In genomic region chr18:48819781-48820482, GRCh38 we compare ENCODE assay signal across 16 cellular contexts.
DNase-seq lines count a peak whose midpoint lies in the region; ATAC-seq and TF ChIP-seq lines count a peak whose summit lies in the region.
"Had no signal": no experiment of that assay in that cellular context is flagged by ENCODE, and none has a peak within 500 bp of the region (broad histone marks: within the 10 kb centered on the region; RNA-seq: fewer than 3 reads in every experiment).

No MANE protein-coding gene starts in this region.

- H3K36me3 ChIP-seq in HEK293 (ENCODE audit: control insufficient read depth in 2 of 2, insufficient read depth in 1 of 2, low read length in 2 of 2), result no peaks in the 10 kb centered on the region; a peak in 1 of 3 replicates

- peaks cover 44% of the 10 kb centered on the region for H3K36me3 Mint-ChIP-seq in stimulated activated effector memory CD8-positive, alpha-beta T cell treated with anti-CD3 and anti-CD28 coated beads, Interleukin-12 subunit alpha, Interleukin-12 subunit beta, amount 100 ng/mL, for 72 hours
- H3K36me3 Mint-ChIP-seq: CD4-positive, CD25-positive, alpha-beta regulatory T cell had no signal

- H3K4me1 ChIP-seq in HEK293 (ENCODE audit: control insufficient read depth, insufficient read depth, low read length), result no peaks in the 10 kb centered on the region

- intact Hi-C loops in left cardiac atrium (cut with DNase I), result no loop called here

- POLR2A ChIA-PET in HEK293 (lab: Yijun Ruan, JAX), result interaction anchor here (1.3 kb wide), 1 partner anchor 8 kb away, joined by 5 read pairs; no protein-coding TSS in a partner anchor

- peak overlapping the region; percentile 52 for H3K4me3 Mint-ChIP-seq in stimulated activated effector memory CD8-positive, alpha-beta T cell treated with anti-CD3 and anti-CD28 coated beads, Interleukin-12 subunit alpha, Interleukin-12 subunit beta, amount 100 ng/mL, for 72 hours
- H3K4me3 Mint-ChIP-seq: CD4-positive, CD25-positive, alpha-beta regulatory T cell; HFFc6 had no signal

- no peaks in the 10 kb centered on the region for H3K9me3 Mint-ChIP-seq in stimulated activated effector memory CD8-positive, alpha-beta T cell treated with anti-CD3 and anti-CD28 coated beads, Interleukin-12 subunit alpha, Interleukin-12 subunit beta, amount 100 ng/mL, for 72 hours

- no peak overlapping the region for H3K27ac ChIP-seq in HEK293 (ENCODE audit: extremely low read depth, low read depth, low read length)
- H3K27ac ChIP-seq: psoas muscle had no signal

- H3K27ac Mint-ChIP-seq in stimulated activated effector memory CD8-positive, alpha-beta T cell treated with anti-CD3 and anti-CD28 coated beads, Interleukin-12 subunit alpha, Interleukin-12 subunit beta, amount 100 ng/mL, for 72 hours, result peak overlapping the region; percentile 89
- H3K27ac Mint-ChIP-seq: HFFc6 had no signal

- no peak overlapping the region for H3K4me3 ChIP-seq in HEK293 (ENCODE audit: low read depth, low read length)
- H3K4me3 ChIP-seq: psoas muscle had no signal

- TF ChIP-seq CTCF in HEK293 (tag by site-specific recombination; IDR thresholded peaks at IDR 0.05), result no peak

- H3K4me1 Mint-ChIP-seq in stimulated activated effector memory CD8-positive, alpha-beta T cell treated with anti-CD3 and anti-CD28 coated beads, Interleukin-12 subunit alpha, Interleukin-12 subunit beta, amount 100 ng/mL, for 72 hours, result peaks cover 89% of the 10 kb centered on the region

- H3K9me3 ChIP-seq in HEK293 (ENCODE audit: control insufficient read depth, insufficient read depth, low read depth, low read length), result no peaks in the 10 kb centered on the region

- peak; percentile 6 for DNase-seq in activated CD8-positive, alpha-beta memory T cell treated with anti-CD3 and anti-CD28 coated beads, Interleukin-2, amount 50 U/mL, for 4 hours
- DNase-seq in left cardiac atrium (peak; percentile 8), NCI-H1092 (lab: John Stamatoyannopoulos, UW) (no peak)
- DNase-seq in stimulated activated effector memory CD8-positive, alpha-beta T cell treated with anti-CD3 and anti-CD28 coated beads, Interleukin-12 subunit alpha, Interleukin-12 subunit beta, amount 100 ng/mL, for 72 hours (ENCODE audit: low spot score in 2 of 2), result peak in 1 of 2 donors; percentile 48
- DNase-seq: amygdala; CD4-positive, CD25-positive, alpha-beta regulatory T cell; dermis blood vessel endothelial cell; HFFc6; midbrain; NCI-H345; stimulated activated naive CD4-positive, alpha-beta T cell had no signal

- ATAC-seq in left cardiac atrium (peak in 1 of 2 donors; percentile 4), GM18517 (IDR thresholded peaks at IDR 0.05; ENCODE audit: unreplicated experiment) (no peak), GM21390 (IDR thresholded peaks at IDR 0.05; ENCODE audit: unreplicated experiment) (no peak)
- no peak for ATAC-seq in stimulated activated effector memory CD8-positive, alpha-beta T cell treated with anti-CD3 and anti-CD28 coated beads, Interleukin-12 subunit alpha, Interleukin-12 subunit beta, amount 100 ng/mL, for 72 hours
- ATAC-seq: Panc1 had no signal

- CTCF ChIA-PET in HEK293 (lab: Yijun Ruan, JAX), result interaction anchor here (0.5 to 1.7 kb wide), 6 partner anchors 8 to 420 kb away, joined by 3 to 5 read pairs (median 4); no protein-coding TSS in a partner anchor

TF ChIP-seq in HEK293, 187 proteins besides CTCF, POLR2A, EP300 and RAD21:
- TF ChIP-seq ZNF449 (tag by site-specific recombination; IDR thresholded peaks at IDR 0.05) (no peak), ZNF518A (tag by site-specific recombination; conservative IDR thresholded peaks at IDR 0.05; ENCODE audit: low read depth) (no peak), PRDM10 (tag by site-specific recombination; IDR thresholded peaks at IDR 0.05) (peak; percentile 81)
TF ChIP-seq in HEK293: peak in this region for 1.
